2 cellular contexts compared by ENCODE assay signal in genomic region chr7:55063036-55063435, GRCh38.
TF ChIP-seq lines count a peak whose summit lies in the region.

No MANE protein-coding gene starts in this region.

TF ChIP-seq in SK-N-SH, 30 proteins besides CTCF, POLR2A, EP300 and RAD21 (continued from another document):
- TF ChIP-seq, protein P1, sequence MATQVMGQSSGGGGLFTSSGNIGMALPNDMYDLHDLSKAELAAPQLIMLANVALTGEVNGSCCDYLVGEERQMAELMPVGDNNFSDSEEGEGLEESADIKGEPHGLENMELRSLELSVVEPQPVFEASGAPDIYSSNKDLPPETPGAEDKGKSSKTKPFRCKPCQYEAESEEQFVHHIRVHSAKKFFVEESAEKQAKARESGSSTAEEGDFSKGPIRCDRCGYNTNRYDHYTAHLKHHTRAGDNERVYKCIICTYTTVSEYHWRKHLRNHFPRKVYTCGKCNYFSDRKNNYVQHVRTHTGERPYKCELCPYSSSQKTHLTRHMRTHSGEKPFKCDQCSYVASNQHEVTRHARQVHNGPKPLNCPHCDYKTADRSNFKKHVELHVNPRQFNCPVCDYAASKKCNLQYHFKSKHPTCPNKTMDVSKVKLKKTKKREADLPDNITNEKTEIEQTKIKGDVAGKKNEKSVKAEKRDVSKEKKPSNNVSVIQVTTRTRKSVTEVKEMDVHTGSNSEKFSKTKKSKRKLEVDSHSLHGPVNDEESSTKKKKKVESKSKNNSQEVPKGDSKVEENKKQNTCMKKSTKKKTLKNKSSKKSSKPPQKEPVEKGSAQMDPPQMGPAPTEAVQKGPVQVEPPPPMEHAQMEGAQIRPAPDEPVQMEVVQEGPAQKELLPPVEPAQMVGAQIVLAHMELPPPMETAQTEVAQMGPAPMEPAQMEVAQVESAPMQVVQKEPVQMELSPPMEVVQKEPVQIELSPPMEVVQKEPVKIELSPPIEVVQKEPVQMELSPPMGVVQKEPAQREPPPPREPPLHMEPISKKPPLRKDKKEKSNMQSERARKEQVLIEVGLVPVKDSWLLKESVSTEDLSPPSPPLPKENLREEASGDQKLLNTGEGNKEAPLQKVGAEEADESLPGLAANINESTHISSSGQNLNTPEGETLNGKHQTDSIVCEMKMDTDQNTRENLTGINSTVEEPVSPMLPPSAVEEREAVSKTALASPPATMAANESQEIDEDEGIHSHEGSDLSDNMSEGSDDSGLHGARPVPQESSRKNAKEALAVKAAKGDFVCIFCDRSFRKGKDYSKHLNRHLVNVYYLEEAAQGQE (IDR thresholded peaks at IDR 0.05; ENCODE audit: low read depth, low read length) = no peak
- TF ChIP-seq MXI1 (IDR thresholded peaks at IDR 0.05; ENCODE audit: low read depth, low read length) (no peak), FOXM1 (IDR thresholded peaks at IDR 0.05; ENCODE audit: low read depth) (no peak), CHD2 (IDR thresholded peaks at IDR 0.05; ENCODE audit: low read length, partially characterized antibody) (no peak), MEF2A (IDR thresholded peaks at IDR 0.05; ENCODE audit: borderline replicate concordance, low read depth) (no peak), GATA2 (CRISPR knock-in tag; IDR thresholded peaks at IDR 0.05) (no peak), RFX5 (IDR thresholded peaks at IDR 0.05; ENCODE audit: low read length) (no peak), TAF1 (IDR thresholded peaks at IDR 0.05; ENCODE audit: borderline replicate concordance, low read depth, low read length) (no peak)
- TF ChIP-seq, protein P2, sequence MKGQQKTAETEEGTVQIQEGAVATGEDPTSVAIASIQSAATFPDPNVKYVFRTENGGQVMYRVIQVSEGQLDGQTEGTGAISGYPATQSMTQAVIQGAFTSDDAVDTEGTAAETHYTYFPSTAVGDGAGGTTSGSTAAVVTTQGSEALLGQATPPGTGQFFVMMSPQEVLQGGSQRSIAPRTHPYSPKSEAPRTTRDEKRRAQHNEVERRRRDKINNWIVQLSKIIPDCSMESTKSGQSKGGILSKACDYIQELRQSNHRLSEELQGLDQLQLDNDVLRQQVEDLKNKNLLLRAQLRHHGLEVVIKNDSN (IDR thresholded peaks at IDR 0.05; ENCODE audit: borderline replicate concordance, low read depth) = no peak
TF ChIP-seq in SK-N-SH: peak in this region for 0.

TF ChIP-seq in SK-N-SH treated with all-trans-retinoic acid at 6 μM for 48 hours, 23 proteins besides CTCF, POLR2A, EP300 and RAD21 (continued from another document):
- TF ChIP-seq CREB5 (CRISPR knock-in tag; IDR thresholded peaks at IDR 0.05; ENCODE audit: low read depth) = no peak
- no peak for TF ChIP-seq OSR1 (CRISPR knock-in tag; IDR thresholded peaks at IDR 0.05)
- no peak for TF ChIP-seq ZC3H10 (CRISPR knock-in tag; IDR thresholded peaks at IDR 0.05)
- TF ChIP-seq ARNTL (CRISPR knock-in tag; IDR thresholded peaks at IDR 0.05; ENCODE audit: borderline replicate concordance, low read depth) = no peak
- no peak for TF ChIP-seq PATZ1 (CRISPR knock-in tag; IDR thresholded peaks at IDR 0.05; ENCODE audit: borderline replicate concordance)
- TF ChIP-seq CSRNP3 (CRISPR knock-in tag; IDR thresholded peaks at IDR 0.05) = no peak
- TF ChIP-seq, protein P3, sequence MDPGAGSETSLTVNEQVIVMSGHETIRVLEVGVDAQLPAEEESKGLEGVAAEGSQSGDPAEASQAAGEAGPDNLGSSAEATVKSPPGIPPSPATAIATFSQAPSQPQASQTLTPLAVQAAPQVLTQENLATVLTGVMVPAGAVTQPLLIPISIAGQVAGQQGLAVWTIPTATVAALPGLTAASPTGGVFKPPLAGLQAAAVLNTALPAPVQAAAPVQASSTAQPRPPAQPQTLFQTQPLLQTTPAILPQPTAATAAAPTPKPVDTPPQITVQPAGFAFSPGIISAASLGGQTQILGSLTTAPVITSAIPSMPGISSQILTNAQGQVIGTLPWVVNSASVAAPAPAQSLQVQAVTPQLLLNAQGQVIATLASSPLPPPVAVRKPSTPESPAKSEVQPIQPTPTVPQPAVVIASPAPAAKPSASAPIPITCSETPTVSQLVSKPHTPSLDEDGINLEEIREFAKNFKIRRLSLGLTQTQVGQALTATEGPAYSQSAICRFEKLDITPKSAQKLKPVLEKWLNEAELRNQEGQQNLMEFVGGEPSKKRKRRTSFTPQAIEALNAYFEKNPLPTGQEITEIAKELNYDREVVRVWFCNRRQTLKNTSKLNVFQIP (CRISPR knock-in tag; IDR thresholded peaks at IDR 0.05; ENCODE audit: borderline replicate concordance, low read depth) = no peak
- TF ChIP-seq ESRRG (CRISPR knock-in tag; IDR thresholded peaks at IDR 0.05) = no peak
- TF ChIP-seq TSHZ2 (CRISPR knock-in tag; IDR thresholded peaks at IDR 0.05) = no peak
- TF ChIP-seq PPARA (CRISPR knock-in tag; IDR thresholded peaks at IDR 0.05; ENCODE audit: borderline replicate concordance) = no peak
TF ChIP-seq in SK-N-SH treated with all-trans-retinoic acid at 6 μM for 48 hours: peak in this region for 0.
